ENCODE assay signal across 13 cellular contexts in genomic region chr10:28367419-28367818, GRCh38.
DNase-seq lines count a peak whose midpoint lies in the region; ATAC-seq and TF ChIP-seq lines count a peak whose summit lies in the region.
"Had no signal": no experiment of that assay in that cellular context is flagged by ENCODE, and none has a peak within 500 bp of the region (broad histone marks: within the 10 kb centered on the region; RNA-seq: fewer than 3 reads in every experiment).

No MANE protein-coding gene starts in this region.

- H3K4me1 Mint-ChIP-seq in activated CD8-positive, alpha-beta memory T cell treated with anti-CD3 and anti-CD28 coated beads, Interleukin-2, amount 10 ng/mL, durations not matched to agents 7 days and 5 days, result peaks cover 34% of the 10 kb centered on the region
- peaks cover 38% of the 10 kb centered on the region for H3K4me1 Mint-ChIP-seq in central memory CD8-positive, alpha-beta T cell
- peaks cover 24% of the 10 kb centered on the region for H3K4me1 Mint-ChIP-seq in stimulated activated effector memory CD8-positive, alpha-beta T cell treated with anti-CD3 and anti-CD28 coated beads, Interleukin-12 subunit alpha, Interleukin-12 subunit beta, amount 100 ng/mL, for 72 hours

- BruUV-seq in A673 (replicated peaks; lab: Mats Ljungman, UMichigan), result no TSS peak

- H3K27me3 ChIP-seq in Peyer's patch (no peaks in the 10 kb centered on the region), A673 (replicated peaks; ENCODE audit: insufficient read depth, low read depth, low read length, poor library complexity) (no peaks in the 10 kb centered on the region), gastrocnemius medialis (no peaks in the 10 kb centered on the region)

- H3K27me3 Mint-ChIP-seq in activated CD8-positive, alpha-beta memory T cell treated with anti-CD3 and anti-CD28 coated beads, Interleukin-2, amount 10 ng/mL, durations not matched to agents 7 days and 5 days, result peaks cover 8% of the 10 kb centered on the region
- H3K27me3 Mint-ChIP-seq in central memory CD8-positive, alpha-beta T cell, result no peaks in the 10 kb centered on the region

- DNase-seq in activated CD8-positive, alpha-beta memory T cell treated with anti-CD3 and anti-CD28 coated beads, Interleukin-2, amount 10 ng/mL, durations not matched to agents 7 days and 5 days, result no peak
- no peak for DNase-seq in activated CD8-positive, alpha-beta memory T cell treated with anti-CD3 and anti-CD28 coated beads for 24 hours
- DNase-seq in Peyer's patch (no peak), A673 (ENCODE audit: low spot score) (no peak), gastrocnemius medialis (no peak)
- no peak for DNase-seq in central memory CD8-positive, alpha-beta T cell (ENCODE audit: low spot score in 2 of 2)
- no peak for DNase-seq in stimulated activated effector memory CD8-positive, alpha-beta T cell treated with anti-CD3 and anti-CD28 coated beads, Interleukin-12 subunit alpha, Interleukin-12 subunit beta, amount 100 ng/mL, for 72 hours (ENCODE audit: low spot score in 2 of 2)
- no peak for DNase-seq in stimulated activated CD4-positive, alpha-beta T cell treated with anti-CD3 and anti-CD28 coated beads, Interleukin-4, amount 100 ng/mL, for 1 hour
- DNase-seq: NCI-H2171; nephron progenitor cell; NK-92 treated with Interleukin-12 subunit alpha and Interleukin-12 subunit beta, amount 100 ng/mL, for 24 hours; right cardiac atrium; SHP77 had no signal

- intact Hi-C loops in A673 (cut with micrococcal nuclease; ENCODE audit: unreplicated experiment) (no loop called here), gastrocnemius medialis (cut with DNase I; ENCODE audit: low total_unique reads) (no loop called here)

- TF ChIP-seq POLR2A in Peyer's patch (IDR thresholded peaks at IDR 0.05) (no peak), gastrocnemius medialis (IDR thresholded peaks at IDR 0.05) (no peak)

- peaks cover 2% of the 10 kb centered on the region for H3K9me3 Mint-ChIP-seq in activated CD8-positive, alpha-beta memory T cell treated with anti-CD3 and anti-CD28 coated beads, Interleukin-2, amount 10 ng/mL, durations not matched to agents 7 days and 5 days (ENCODE audit: low read depth)
- no peaks in the 10 kb centered on the region for H3K9me3 Mint-ChIP-seq in central memory CD8-positive, alpha-beta T cell
- no peaks in the 10 kb centered on the region for H3K9me3 Mint-ChIP-seq in stimulated activated effector memory CD8-positive, alpha-beta T cell treated with anti-CD3 and anti-CD28 coated beads, Interleukin-12 subunit alpha, Interleukin-12 subunit beta, amount 100 ng/mL, for 72 hours
- H3K9me3 Mint-ChIP-seq: nephron progenitor cell had no signal

- H3K36me3 Mint-ChIP-seq in activated CD8-positive, alpha-beta memory T cell treated with anti-CD3 and anti-CD28 coated beads, Interleukin-2, amount 10 ng/mL, durations not matched to agents 7 days and 5 days, result peaks cover 8% of the 10 kb centered on the region
- peaks cover 1% of the 10 kb centered on the region for H3K36me3 Mint-ChIP-seq in central memory CD8-positive, alpha-beta T cell (ENCODE audit: insufficient read depth)
- peaks cover 7% of the 10 kb centered on the region for H3K36me3 Mint-ChIP-seq in stimulated activated effector memory CD8-positive, alpha-beta T cell treated with anti-CD3 and anti-CD28 coated beads, Interleukin-12 subunit alpha, Interleukin-12 subunit beta, amount 100 ng/mL, for 72 hours

- in situ Hi-C loops in gastrocnemius medialis (cut with MboI; ENCODE audit: low sequenced_read_pairs in 4 of 4), result no loop called here

- no peak for ATAC-seq in activated CD8-positive, alpha-beta memory T cell treated with anti-CD3 and anti-CD28 coated beads, Interleukin-2, amount 10 ng/mL, durations not matched to agents 7 days and 5 days
- no peak for ATAC-seq in central memory CD8-positive, alpha-beta T cell (replicated peaks; ENCODE audit: extremely low read depth, poor library complexity, severe bottlenecking)
- no peak for ATAC-seq in stimulated activated effector memory CD8-positive, alpha-beta T cell treated with anti-CD3 and anti-CD28 coated beads, Interleukin-12 subunit alpha, Interleukin-12 subunit beta, amount 100 ng/mL, for 72 hours
- no peak for ATAC-seq in gastrocnemius medialis

- H3K4me3 Mint-ChIP-seq in activated CD8-positive, alpha-beta memory T cell treated with anti-CD3 and anti-CD28 coated beads, Interleukin-2, amount 10 ng/mL, durations not matched to agents 7 days and 5 days, result no peak overlapping the region
- H3K4me3 Mint-ChIP-seq in central memory CD8-positive, alpha-beta T cell, result peak overlapping the region; percentile 61
- peak overlapping the region; percentile 30 for H3K4me3 Mint-ChIP-seq in stimulated activated effector memory CD8-positive, alpha-beta T cell treated with anti-CD3 and anti-CD28 coated beads, Interleukin-12 subunit alpha, Interleukin-12 subunit beta, amount 100 ng/mL, for 72 hours
- H3K4me3 Mint-ChIP-seq: nephron progenitor cell had no signal

- CTCF ChIA-PET in activated CD8-positive, alpha-beta memory T cell treated with anti-CD3 and anti-CD28 coated beads, Interleukin-2, amount 10 ng/mL, durations not matched to agents 7 days and 5 days (lab: Charles Lee), result interaction anchor here (0.9 to 4.4 kb wide), 5 partner anchors 14 to 126 kb away, joined by 4 to 37 read pairs (median 24); partner anchors contain the start of gene MPP7
- CTCF ChIA-PET in A673 (lab: Charles Lee), result no interaction called here

- H3K4me3 ChIP-seq in Peyer's patch, result no peak overlapping the region
- H3K4me3 ChIP-seq in A673 (ENCODE audit: low read depth, low read length, poor library complexity, severe bottlenecking), result no peak overlapping the region
- H3K4me3 ChIP-seq in gastrocnemius medialis, result no peak overlapping the region

- TF ChIP-seq CTCF in Peyer's patch (IDR thresholded peaks at IDR 0.05), result no peak
- TF ChIP-seq CTCF in A673 (conservative IDR thresholded peaks at IDR 0.05; ENCODE audit: low read depth, low read length), result no peak
- TF ChIP-seq CTCF in gastrocnemius medialis (IDR thresholded peaks at IDR 0.05 in 4 of 5, conservative IDR thresholded peaks at IDR 0.05 in 1 of 5), result no peak

- H3K36me3 ChIP-seq in Peyer's patch (no peaks in the 10 kb centered on the region), A673 (ENCODE audit: insufficient read depth, low read length, poor library complexity, severe bottlenecking) (no peaks in the 10 kb centered on the region), gastrocnemius medialis (no peaks in the 10 kb centered on the region)

- POLR2A ChIA-PET in A673 (lab: Charles Lee; ENCODE audit: low non-redundant PET), result no interaction called here

- H3K9me3 ChIP-seq in Peyer's patch, result no peaks in the 10 kb centered on the region
- H3K9me3 ChIP-seq in A673 (ENCODE audit: low read depth, low read length, poor library complexity, severe bottlenecking), result no peaks in the 10 kb centered on the region
- no peaks in the 10 kb centered on the region for H3K9me3 ChIP-seq in gastrocnemius medialis

- peak overlapping the region; percentile 35 to 69 (median 52) for H3K27ac ChIP-seq in Peyer's patch
- H3K27ac ChIP-seq in A673 (ENCODE audit: low read depth, low read length, poor library complexity, severe bottlenecking), result no peak overlapping the region
- no peak overlapping the region for H3K27ac ChIP-seq in gastrocnemius medialis

- H3K4me1 ChIP-seq in Peyer's patch, result peaks cover 0 to 36% (median 5%) of the 10 kb centered on the region in 4 donors
- peaks cover 4% of the 10 kb centered on the region for H3K4me1 ChIP-seq in A673 (ENCODE audit: insufficient read depth, low read length, poor library complexity, severe bottlenecking)
- H3K4me1 ChIP-seq in gastrocnemius medialis, result no peaks in the 10 kb centered on the region

- peak overlapping the region; percentile 85 for H3K27ac Mint-ChIP-seq in activated CD8-positive, alpha-beta memory T cell treated with anti-CD3 and anti-CD28 coated beads, Interleukin-2, amount 10 ng/mL, durations not matched to agents 7 days and 5 days
- H3K27ac Mint-ChIP-seq in central memory CD8-positive, alpha-beta T cell (ENCODE audit: low read depth), result peak overlapping the region; percentile 42
- H3K27ac Mint-ChIP-seq in stimulated activated effector memory CD8-positive, alpha-beta T cell treated with anti-CD3 and anti-CD28 coated beads, Interleukin-12 subunit alpha, Interleukin-12 subunit beta, amount 100 ng/mL, for 72 hours, result peak overlapping the region; percentile 18
- H3K27ac Mint-ChIP-seq: nephron progenitor cell had no signal

Comparison
In these comparisons a context has a peak if more than half of its experiments do, and no peak if none do; other contexts are left out.
1. H3K27ac Mint-ChIP-seq: peak in every context shown above with its lines; median percentile 85 in activated CD8-positive, alpha-beta memory T cell treated with anti-CD3 and anti-CD28 coated beads, Interleukin-2, amount 10 ng/mL, durations not matched to agents 7 days and 5 days; 42 in central memory CD8-positive, alpha-beta T cell; 18 in stimulated activated effector memory CD8-positive, alpha-beta T cell treated with anti-CD3 and anti-CD28 coated beads, Interleukin-12 subunit alpha, Interleukin-12 subunit beta, amount 100 ng/mL, for 72 hours.
2. H3K27ac ChIP-seq: peak in Peyer's patch (4 of 4); none in A673 (single experiment) and gastrocnemius medialis (0 of 4).